ENCODE assay signal across 8 cellular contexts in genomic region chr9:21252727-21253547, GRCh38. TPM values are rescaled to one million over a fixed set of nuclear protein-coding genes. Genes with fewer than 3 reads are reported as not detected.
A peak's percentile ranks its signal among the peaks of the same experiment; 100 is the strongest.
DNase-seq lines count a peak whose midpoint lies in the region; ATAC-seq and TF ChIP-seq lines count a peak whose summit lies in the region.

No MANE protein-coding gene starts in this region.

- H3K9ac ChIP-seq in DND-41 (ENCODE audit: low read depth, low read length) (no peak overlapping the region), neural cell (ENCODE audit: low read length) (no peak overlapping the region)

- H3K79me2 ChIP-seq in DND-41 (ENCODE audit: insufficient read depth, low read length) (no peaks in the 10 kb centered on the region), neural cell (replicated peaks; ENCODE audit: insufficient read depth, low read length) (no peaks in the 10 kb centered on the region)

- DNase-seq in DND-41: peak; percentile 55
- peak; percentile 46 for DNase-seq in RWPE1 (ENCODE audit: low spot score)
- DNase-seq in fibroblast of gingiva (ENCODE audit: low read depth): peak; percentile 7
- no peak for DNase-seq in T1000 (lab: John Stamatoyannopoulos, UW)

- H3K36me3 ChIP-seq in DND-41 (ENCODE audit: insufficient read depth, low read length) (no peaks in the 10 kb centered on the region), neural cell (ENCODE audit: insufficient read depth, low read length) (no peaks in the 10 kb centered on the region)

- H3K27ac ChIP-seq in DND-41 (ENCODE audit: low read length) (no peak overlapping the region), RWPE1 (no peak overlapping the region), neural cell (ENCODE audit: low read length) (peak overlapping the region; percentile 13)

- POLR2A ChIA-PET in RWPE1 (lab: Yijun Ruan, JAX; ENCODE audit: low non-redundant PET): no interaction called here

- peak; percentile 92 for ATAC-seq in DND-41 (ENCODE audit: insufficient read depth, low read depth)
- ATAC-seq in GM19395 (IDR thresholded peaks at IDR 0.05; ENCODE audit: unreplicated experiment): peak; percentile 90
- peak; percentile 81 for ATAC-seq in HG03432 (IDR thresholded peaks at IDR 0.05; ENCODE audit: unreplicated experiment)
- ATAC-seq in activated CD4-positive, CD25-positive, alpha-beta regulatory T cell treated with anti-CD3 and anti-CD28 coated beads, Interleukin-2, amount 50 U/mL, for 24 hours: no peak

- H3K4me2 ChIP-seq in DND-41 (ENCODE audit: insufficient read depth, low read length) (peak overlapping the region; percentile 50; the same call in 1 of the 2 replicates), neural cell (ENCODE audit: low read length) (peak overlapping the region; percentile 57)

- H3K4me1 ChIP-seq in DND-41 (ENCODE audit: insufficient read depth, low read length): peaks cover 10% of the 10 kb centered on the region

- no peaks in the 10 kb centered on the region for H3K9me3 ChIP-seq in DND-41 (ENCODE audit: insufficient read depth, low read length, severe bottlenecking)
- H3K9me3 ChIP-seq in neural cell (ENCODE audit: low read length): no peaks in the 10 kb centered on the region

- peak; percentile 60 for TF ChIP-seq CTCF in DND-41 (IDR thresholded peaks at IDR 0.05; ENCODE audit: borderline replicate concordance, extremely low read depth, low read length, poor library complexity, severe bottlenecking)
- TF ChIP-seq CTCF in RWPE1 (conservative IDR thresholded peaks at IDR 0.05; ENCODE audit: low read depth): peak; percentile 79
- TF ChIP-seq CTCF in neural cell (IDR thresholded peaks at IDR 0.05; ENCODE audit: poor library complexity, severe bottlenecking): peak; percentile 73

- no peaks in the 10 kb centered on the region for H3K9me2 ChIP-seq in neural cell (ENCODE audit: insufficient read depth, low read length)

- H3K27me3 ChIP-seq in DND-41 (ENCODE audit: insufficient read depth, low read length, poor library complexity) (peaks cover 18% of the 10 kb centered on the region), neural cell (ENCODE audit: insufficient read depth, low read depth, low read length) (no peaks in the 10 kb centered on the region)

- no peak for TF ChIP-seq EP300 in neural cell (conservative IDR thresholded peaks at IDR 0.05; ENCODE audit: poor library complexity, severe bottlenecking)

- no peak overlapping the region for H2AFZ ChIP-seq in DND-41 (ENCODE audit: low read depth, low read length)
- no peak overlapping the region for H2AFZ ChIP-seq in neural cell (ENCODE audit: low read depth, low read length)

- H3K4me3 ChIP-seq in DND-41 (ENCODE audit: low read depth in 1 of 2, low read length in 2 of 2): no peak overlapping the region
- peak overlapping the region; percentile 48 for H3K4me3 ChIP-seq in neural cell (ENCODE audit: low read length)

- peak; percentile 73 for TF ChIP-seq RAD21 in neural cell (conservative IDR thresholded peaks at IDR 0.05)

- H3F3A ChIP-seq in neural cell (ENCODE audit: insufficient read depth, low read length, poor library complexity, severe bottlenecking): no peaks in the 10 kb centered on the region

- no peaks in the 10 kb centered on the region for H4K20me1 ChIP-seq in DND-41 (ENCODE audit: insufficient read depth, low read length)
- H4K20me1 ChIP-seq in neural cell (ENCODE audit: insufficient read depth): no peaks in the 10 kb centered on the region

- CTCF ChIA-PET in RWPE1 (lab: Yijun Ruan, JAX): interaction anchor here (0.5 to 1.9 kb wide), 23 partner anchors 9 to 1071 kb away, joined by 3 to 12 read pairs (median 4); partner anchors contain the start of gene IFNA14

TF ChIP-seq in neural cell, 6 proteins besides CTCF, POLR2A, EP300 and RAD21:
- TF ChIP-seq EZH2 (IDR thresholded peaks at IDR 0.05; ENCODE audit: borderline replicate concordance, insufficient read depth, low read length, poor library complexity, severe bottlenecking) (no peak), SMC3 (conservative IDR thresholded peaks at IDR 0.05; ENCODE audit: poor library complexity) (peak; percentile 69), MXI1 (conservative IDR thresholded peaks at IDR 0.05; ENCODE audit: poor library complexity, severe bottlenecking) (no peak), POLR2AphosphoS5 (IDR thresholded peaks at IDR 0.05) (no peak), REST (IDR thresholded peaks at IDR 0.05; ENCODE audit: borderline replicate concordance) (no peak)

RNA-seq across cellular contexts. Expression of gene IFNA14, which starts 13.1 kb away (rescaled TPM):
- polyA plus RNA-seq in neural cell: not detected in 2 replicates
- polyA minus RNA-seq in neural cell: not detected in 2 replicates

RNA-seq across cellular contexts. Expression of gene IFNA17, which starts 24.9 kb away (rescaled TPM):
- not detected in 2 replicates for polyA plus RNA-seq in neural cell
- not detected in 2 replicates for polyA minus RNA-seq in neural cell

RNA-seq across cellular contexts. Expression of gene IFNA16, which starts 35.8 kb away (rescaled TPM):
- polyA plus RNA-seq in neural cell: not detected in 2 replicates
- polyA minus RNA-seq in neural cell: not detected in 2 replicates

RNA-seq across cellular contexts. Expression of gene IFNA10, which starts 46.0 kb away (rescaled TPM):
- polyA plus RNA-seq in neural cell: not detected in 2 replicates
- not detected in 2 replicates for polyA minus RNA-seq in neural cell

RNA-seq across cellular contexts. Expression of gene IFNA7, which starts 50.9 kb away (rescaled TPM):
- not detected in 2 replicates for polyA plus RNA-seq in neural cell
- not detected in 2 replicates for polyA minus RNA-seq in neural cell

Comparison
In these comparisons a context has a peak if more than half of its experiments do, and no peak if none do; other contexts are left out.
1. ATAC-seq: peak in DND-41 (single experiment), GM19395 (single experiment) and HG03432 (single experiment); none in activated CD4-positive, CD25-positive, alpha-beta regulatory T cell treated with anti-CD3 and anti-CD28 coated beads, Interleukin-2, amount 50 U/mL, for 24 hours (0 of 2).
2. Peak in every context shown above with its lines, with median percentiles within 50 percentile points of each other: CTCF ChIP-seq.